22 cellular contexts compared by ENCODE assay signal in genomic region chr7:129556607-129557120, GRCh38. TPM values are rescaled to one million over a fixed set of nuclear protein-coding genes. Genes with fewer than 3 reads are reported as not detected.
"Had no signal": no experiment of that assay in that cellular context is flagged by ENCODE, and none has a peak within 500 bp of the region (broad histone marks: within the 10 kb centered on the region; RNA-seq: fewer than 3 reads in every experiment).

No MANE protein-coding gene starts in this region.

- H3K4me3 ChIP-seq: adrenal gland, SK-N-MC had no signal

- H3K9me3 ChIP-seq: adrenal gland had no signal

- H3K36me3 ChIP-seq: adrenal gland had no signal

- DNase-seq: activated CD4-positive, alpha-beta T cell treated with anti-CD3 and anti-CD28 coated beads for 4 hours; activated CD4-positive, alpha-beta T cell treated with anti-CD3 and anti-CD28 coated beads, Interleukin-2, amount 50 U/mL, for 48 hours; activated gamma-delta T cell treated with Interleukin-2 at 50 U/mL for 16 hours; activated naive CD4-positive, alpha-beta T cell treated with anti-CD3 and anti-CD28 coated beads, Interleukin-2, amount 50 U/mL, for 16 hours; activated naive CD8-positive, alpha-beta T cell treated with anti-CD3 and anti-CD28 coated beads, Interleukin-2, amount 10 ng/mL, durations not matched to agents 7 days and 5 days; activated T-cell treated with anti-CD3 and anti-CD28 coated beads, Interleukin-2, amount 50 U/mL, for 4 hours; adrenal gland; anterior cingulate cortex; MM.1S; NCI-H1105; NCI-H1436; NCI-H187; NCI-H2081; NCI-H510A treated with DMSO at 0.1 percent for 48 hours; NCI-H69; NK-92 treated with Interleukin-12 subunit alpha and Interleukin-12 subunit beta, amount 100 ng/mL, for 24 hours; OCI-M1; RPMI8226 had no signal

- H3K27me3 ChIP-seq: adrenal gland had no signal

- H3K27ac ChIP-seq: adrenal gland, SK-N-MC had no signal

- H3K4me1 ChIP-seq: adrenal gland had no signal

- ATAC-seq: activated CD4-positive, CD25-positive, alpha-beta regulatory T cell treated with anti-CD3 and anti-CD28 coated beads, Interleukin-2, amount 50 U/mL, for 24 hours; activated T-cell treated with anti-CD3 and anti-CD28 coated beads, Interleukin-2, amount 50 U/mL, for 4 hours; Right ventricle myocardium inferior had no signal

RNA-seq across cellular contexts. Expression of gene SMKR1, which starts 54.3 kb away (rescaled TPM):
- total RNA-seq: cardiac septum, Right ventricle myocardium inferior had no signal
